In the genomic region with DNA sequence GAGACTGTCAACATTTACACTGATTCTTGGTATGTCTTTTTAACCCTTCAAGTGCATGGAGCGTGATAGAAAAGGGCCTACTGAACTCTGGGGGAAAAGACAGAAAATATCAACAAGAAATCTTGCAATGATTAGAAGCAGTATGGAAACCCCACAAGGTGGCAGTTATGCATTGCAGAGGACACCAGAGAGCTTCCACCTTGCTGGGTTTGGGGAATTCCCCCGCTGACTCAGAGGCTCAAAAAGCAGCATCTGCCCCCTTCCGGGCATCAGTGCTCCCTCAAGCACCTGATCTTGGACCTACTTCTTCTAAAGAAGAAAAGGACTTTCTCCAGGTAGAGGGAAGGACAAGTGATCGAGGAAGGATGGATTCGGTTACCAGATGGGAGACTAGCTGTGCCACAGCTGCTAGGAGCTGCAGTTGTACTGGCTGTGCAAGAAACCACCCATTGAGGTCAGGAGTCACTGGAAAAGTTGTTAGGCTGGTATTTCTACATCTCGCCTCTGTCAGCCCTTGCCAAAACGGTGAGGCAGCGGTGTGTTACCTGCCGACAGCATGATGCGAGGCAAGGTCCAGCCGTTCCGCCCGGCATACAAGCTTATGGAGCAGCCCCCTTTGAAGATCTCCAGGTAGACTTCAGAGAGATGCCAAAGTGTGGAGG, we compare ENCODE assay signal across 8 cellular contexts.
DNase-seq lines count a peak whose midpoint lies in the region; ATAC-seq and TF ChIP-seq lines count a peak whose summit lies in the region.
"Not testable (repeated sequence)": the region's sequence is repeated elsewhere in the genome, so short reads cannot be mapped to it uniquely, and the experiment has no call there.

No MANE protein-coding gene starts in this region.

- not testable (repeated sequence) for ATAC-seq in stimulated activated naive CD8-positive, alpha-beta T cell treated with anti-CD3 and anti-CD28 coated beads, Interleukin-15, amount 100 ng/mL, for 72 hours

- H3K79me2 ChIP-seq in PC-9 (ENCODE audit: low read depth) = not testable (repeated sequence)

- H3K4me3 ChIP-seq in PC-9 = peak overlapping the region; percentile 39; the same call in 1 of the 2 replicates
- H3K4me3 ChIP-seq in esophagus squamous epithelium = not testable (repeated sequence)

- not testable (repeated sequence) for H3K27me3 ChIP-seq in PC-9 (ENCODE audit: insufficient read depth, low read depth); esophagus squamous epithelium

- 49 to 53% methylated on average over 6 to 9 of the region's 13 CpGs for WGBS in esophagus squamous epithelium, 2 donors

- not testable (repeated sequence) for H4K20me1 ChIP-seq in PC-9 (ENCODE audit: insufficient read depth)

- CTCF ChIA-PET in PC-9 (lab: Charles Lee) = not testable (repeated sequence)

- TF ChIP-seq POLR2A in esophagus squamous epithelium (IDR thresholded peaks at IDR 0.05) = not testable (repeated sequence)

- TF ChIP-seq CTCF in PC-9 (conservative IDR thresholded peaks at IDR 0.05) (peak; percentile 70), esophagus squamous epithelium (IDR thresholded peaks at IDR 0.05) (peak in 4 of 6 experiments; percentile 18 to 49 (median 30))

- H3K27ac Mint-ChIP-seq in stimulated activated naive CD8-positive, alpha-beta T cell treated with anti-CD3 and anti-CD28 coated beads, Interleukin-15, amount 100 ng/mL, for 72 hours = not testable (repeated sequence)

- DNase-seq in EL (peak; percentile 44), HT-29 (ENCODE audit: low spot score) (peak; percentile 49), PC-9 (peak; percentile 67 to 78)
- DNase-seq in activated CD4-positive, alpha-beta T cell treated with anti-CD3 and anti-CD28 coated beads, Interleukin-2, amount 50 U/mL, for 1 hour = peak; percentile 16
- peak; percentile 68 for DNase-seq in activated naive CD4-positive, alpha-beta T cell treated with Interleukin-2 at 50 U/mL for 16 hours
- not testable (repeated sequence) for DNase-seq in esophagus squamous epithelium (lab: John Stamatoyannopoulos, UW)
- peak; percentile 26 for DNase-seq in stimulated activated CD4-positive, alpha-beta T cell treated with anti-CD3 and anti-CD28 coated beads, Interleukin-2, amount 100 ng/mL, for 4 hours (ENCODE audit: low read depth)
- peak; percentile 33 to 51 for DNase-seq in stimulated activated naive CD8-positive, alpha-beta T cell treated with anti-CD3 and anti-CD28 coated beads, Interleukin-15, amount 100 ng/mL, for 72 hours

- H3K27ac ChIP-seq in PC-9 (peak overlapping the region; percentile 45; the same call in 1 of the 2 replicates), esophagus squamous epithelium (peak overlapping the region in 1 of 4 donors; percentile 33)

- H3K4me2 ChIP-seq in PC-9 = peak overlapping the region; percentile 64

- POLR2A ChIA-PET in PC-9 (lab: Charles Lee; ENCODE audit: unreplicated experiment) = interaction anchor here (0.6 kb wide), 1 partner anchor 848 kb away, joined by 4 read pairs; no protein-coding TSS in a partner anchor

- H3F3A ChIP-seq in PC-9 (ENCODE audit: insufficient read depth, low read depth) = not testable (repeated sequence)

- H2AFZ ChIP-seq in PC-9 = not testable (repeated sequence)

- H3K4me1 Mint-ChIP-seq in stimulated activated naive CD8-positive, alpha-beta T cell treated with anti-CD3 and anti-CD28 coated beads, Interleukin-15, amount 100 ng/mL, for 72 hours = not testable (repeated sequence)

- BruUV-seq in PC-9 (replicated peaks; lab: Mats Ljungman, UMichigan) = not testable (repeated sequence)

- H3K36me3 ChIP-seq in PC-9 (ENCODE audit: low read depth); esophagus squamous epithelium: not testable (repeated sequence)

- peaks cover 12% of the 10 kb centered on the region for H3K4me1 ChIP-seq in PC-9 (replicated peaks; ENCODE audit: insufficient read depth)
- H3K4me1 ChIP-seq in esophagus squamous epithelium = peaks cover 0 to 24% (median 4%) of the 10 kb centered on the region in 3 donors

- H3K9me3 Mint-ChIP-seq in stimulated activated naive CD8-positive, alpha-beta T cell treated with anti-CD3 and anti-CD28 coated beads, Interleukin-15, amount 100 ng/mL, for 72 hours = not testable (repeated sequence)

- H3K27me3 Mint-ChIP-seq in stimulated activated naive CD8-positive, alpha-beta T cell treated with anti-CD3 and anti-CD28 coated beads, Interleukin-15, amount 100 ng/mL, for 72 hours = not testable (repeated sequence)

- intact Hi-C loops in PC-9 (cut with micrococcal nuclease; ENCODE audit: unreplicated experiment) = loop anchor here (5.0 kb wide), 1 partner anchor 106 kb away; no protein-coding TSS in a partner anchor
- intact Hi-C loops in esophagus squamous epithelium (cut with DNase I) = not testable (repeated sequence)

- not testable (repeated sequence) for H3K4me3 Mint-ChIP-seq in stimulated activated naive CD8-positive, alpha-beta T cell treated with anti-CD3 and anti-CD28 coated beads, Interleukin-15, amount 100 ng/mL, for 72 hours

- H3K9me2 ChIP-seq in PC-9 (ENCODE audit: insufficient read depth) = not testable (repeated sequence)

- H3K9me3 ChIP-seq in PC-9 (ENCODE audit: insufficient read depth, low read depth); esophagus squamous epithelium: not testable (repeated sequence)
